Comparison of ENCODE assay signal across 14 cellular contexts in genomic region chr1:29713857-29714256, GRCh38.
DNase-seq lines count a peak whose midpoint lies in the region; ATAC-seq, FAIRE-seq and TF ChIP-seq lines count a peak whose summit lies in the region.
"Had no signal": no experiment of that assay in that cellular context is flagged by ENCODE, and none has a peak within 500 bp of the region (broad histone marks: within the 10 kb centered on the region; RNA-seq: fewer than 3 reads in every experiment).

No MANE protein-coding gene starts in this region.

- H3K36me3 ChIP-seq in GM23338 (ENCODE audit: insufficient read depth) (no peaks in the 10 kb centered on the region), astrocyte (ENCODE audit: insufficient read depth, low read length) (no peaks in the 10 kb centered on the region)
- H3K36me3 ChIP-seq: vagina had no signal

- no peak overlapping the region for H2AFZ ChIP-seq in GM23338
- H2AFZ ChIP-seq in astrocyte (ENCODE audit: low read depth, low read length) = no peak overlapping the region

- H3K27ac Mint-ChIP-seq in GM23338 = no peak overlapping the region
- H3K27ac Mint-ChIP-seq in astrocyte (ENCODE audit: unreplicated experiment) = no peak overlapping the region

- TF ChIP-seq CTCF in C4-2B (conservative IDR thresholded peaks at IDR 0.05) = peak; percentile 30; the same call in 1 of the 2 replicates
- TF ChIP-seq CTCF in GM23338 (conservative IDR thresholded peaks at IDR 0.05; ENCODE audit: low read depth in 2 of 2) = peak; percentile 36 to 44; a peak in 3 of 4 replicates
- TF ChIP-seq CTCF in astrocyte (IDR thresholded peaks at IDR 0.05; ENCODE audit: insufficient read depth, low read depth, low read length) = peak; percentile 40
- TF ChIP-seq CTCF in coronary artery (IDR thresholded peaks at IDR 0.05) = no peak

- H3K27me3 Mint-ChIP-seq in GM23338 (ENCODE audit: insufficient read depth, low read depth, poor library complexity) (peaks cover 5% of the 10 kb centered on the region), astrocyte (ENCODE audit: low read depth, unreplicated experiment) (peaks cover 23% of the 10 kb centered on the region)

- H3K27ac ChIP-seq in C4-2B (no peak overlapping the region), GM23338 (ENCODE audit: low read depth) (no peak overlapping the region), astrocyte (ENCODE audit: low read depth, low read length) (no peak overlapping the region), coronary artery (no peak overlapping the region)
- H3K27ac ChIP-seq: vagina had no signal

- H3K4me1 Mint-ChIP-seq in GM23338 (peaks cover 10% of the 10 kb centered on the region), astrocyte (ENCODE audit: low read depth, unreplicated experiment) (peaks cover 28% of the 10 kb centered on the region)

- H3K4me3 Mint-ChIP-seq in GM23338 = no peak overlapping the region
- H3K4me3 Mint-ChIP-seq in astrocyte (ENCODE audit: unreplicated experiment) = no peak overlapping the region

- no peaks in the 10 kb centered on the region for H3K27me3 ChIP-seq in GM23338 (ENCODE audit: insufficient read depth)
- no peaks in the 10 kb centered on the region for H3K27me3 ChIP-seq in astrocyte (ENCODE audit: insufficient read depth, low read length)
- H3K27me3 ChIP-seq: vagina had no signal

- FAIRE-seq in astrocyte (lab: Jason Lieb, UNC) = peak; percentile 39
- FAIRE-seq: small intestine had no signal

- H3F3A ChIP-seq in GM23338 (replicated peaks; ENCODE audit: low read depth) = no peaks in the 10 kb centered on the region

- peaks cover 8% of the 10 kb centered on the region; the same call in 1 of the 3 replicates for H3K36me3 Mint-ChIP-seq in GM23338 (ENCODE audit: low read depth)
- H3K36me3 Mint-ChIP-seq in astrocyte (ENCODE audit: low read depth, unreplicated experiment) = no peaks in the 10 kb centered on the region

- H4K20me1 ChIP-seq in GM23338 (replicated peaks; ENCODE audit: insufficient read depth) (no peaks in the 10 kb centered on the region), astrocyte (ENCODE audit: insufficient read depth, low read length) (no peaks in the 10 kb centered on the region)

- H3K9me2 ChIP-seq in GM23338 (ENCODE audit: insufficient read depth) = no peaks in the 10 kb centered on the region

- DNase-seq in GM23338 (ENCODE audit: low spot score) = no peak
- DNase-seq in astrocyte (ENCODE audit: low read depth) = peak; percentile 30
- DNase-seq in iris pigment epithelial cell (ENCODE audit: low read depth) = peak; percentile 50
- DNase-seq in coronary artery (ENCODE audit: low spot score) = no peak
- no peak for DNase-seq in NCI-H2227 (lab: John Stamatoyannopoulos, UW; ENCODE audit: unreplicated experiment)
- no peak for DNase-seq in islet precursor cell
- DNase-seq in activated effector memory CD4-positive, alpha-beta T cell treated with Interleukin-2 at 50 U/mL for 16 hours = no peak
- DNase-seq: activated CD4-positive, CD25-positive, alpha-beta regulatory T cell treated with anti-CD3 and anti-CD28 coated beads, Interleukin-2, amount 50 U/mL, for 72 hours; activated gamma-delta T cell treated with Interleukin-2 at 50 U/mL for 16 hours; hypothalamus; mucosa of descending colon; small intestine had no signal

- H3K79me2 ChIP-seq in GM23338 (replicated peaks; ENCODE audit: insufficient read depth) (no peaks in the 10 kb centered on the region), astrocyte (ENCODE audit: insufficient read depth, low read length) (no peaks in the 10 kb centered on the region)

- H3K9me3 Mint-ChIP-seq in GM23338 (peaks cover 38% of the 10 kb centered on the region), astrocyte (ENCODE audit: unreplicated experiment) (peaks cover 24% of the 10 kb centered on the region)

- H3K9ac ChIP-seq in astrocyte (ENCODE audit: low read length) = no peak overlapping the region

- no peaks in the 10 kb centered on the region for H3K4me1 ChIP-seq in GM23338 (ENCODE audit: insufficient read depth)
- H3K4me1 ChIP-seq in astrocyte (ENCODE audit: insufficient read depth, low read length) = peaks cover 35% of the 10 kb centered on the region

- ATAC-seq in GM23338 = no peak
- ATAC-seq: mucosa of descending colon had no signal

- H3K9me3 ChIP-seq in astrocyte (ENCODE audit: insufficient read depth, low read depth, low read length) = peaks cover 6% of the 10 kb centered on the region
- H3K9me3 ChIP-seq: mucosa of descending colon, vagina had no signal

- H3K4me3 ChIP-seq in GM23338 (no peak overlapping the region), astrocyte (ENCODE audit: insufficient read depth, low read depth, low read length) (no peak overlapping the region), coronary artery (no peak overlapping the region)
- H3K4me3 ChIP-seq: mucosa of descending colon, vagina had no signal

- H3K4me2 ChIP-seq in GM23338 (no peak overlapping the region), astrocyte (ENCODE audit: low read length) (no peak overlapping the region)

TF ChIP-seq in GM23338, 12 proteins besides CTCF, POLR2A, EP300 and RAD21 (continues in another document):
- TF ChIP-seq ZNF462 (CRISPR knock-in tag; IDR thresholded peaks at IDR 0.05) (no peak), EZH2 (IDR thresholded peaks at IDR 0.05; ENCODE audit: low read depth, unreplicated experiment) (no peak), CREB1 (CRISPR knock-in tag; IDR thresholded peaks at IDR 0.05; ENCODE audit: low read depth) (no peak), ZNF331 (CRISPR knock-in tag; IDR thresholded peaks at IDR 0.05; ENCODE audit: low read depth) (no peak), ZNF114 (CRISPR knock-in tag; IDR thresholded peaks at IDR 0.05) (no peak), NANOG (IDR thresholded peaks at IDR 0.05; ENCODE audit: borderline replicate concordance) (no peak), STAT1 (IDR thresholded peaks at IDR 0.05; ENCODE audit: unreplicated experiment) (no peak), EZH2phosphoT487 (IDR thresholded peaks at IDR 0.05; ENCODE audit: unreplicated experiment) (no peak), POLR2AphosphoS5 (IDR thresholded peaks at IDR 0.05; ENCODE audit: low read depth) (no peak)

Comparison
In these comparisons a context has a peak if more than half of its experiments do, and no peak if none do; other contexts are left out.
1. DNase-seq: peak in astrocyte (single experiment) and iris pigment epithelial cell (single experiment); none in GM23338 (single experiment), coronary artery (single experiment), NCI-H2227 (single experiment), islet precursor cell (single experiment) and activated effector memory CD4-positive, alpha-beta T cell treated with Interleukin-2 at 50 U/mL for 16 hours (single experiment).